Comparison of ENCODE assay signal across 8 cellular contexts in the genomic region with DNA sequence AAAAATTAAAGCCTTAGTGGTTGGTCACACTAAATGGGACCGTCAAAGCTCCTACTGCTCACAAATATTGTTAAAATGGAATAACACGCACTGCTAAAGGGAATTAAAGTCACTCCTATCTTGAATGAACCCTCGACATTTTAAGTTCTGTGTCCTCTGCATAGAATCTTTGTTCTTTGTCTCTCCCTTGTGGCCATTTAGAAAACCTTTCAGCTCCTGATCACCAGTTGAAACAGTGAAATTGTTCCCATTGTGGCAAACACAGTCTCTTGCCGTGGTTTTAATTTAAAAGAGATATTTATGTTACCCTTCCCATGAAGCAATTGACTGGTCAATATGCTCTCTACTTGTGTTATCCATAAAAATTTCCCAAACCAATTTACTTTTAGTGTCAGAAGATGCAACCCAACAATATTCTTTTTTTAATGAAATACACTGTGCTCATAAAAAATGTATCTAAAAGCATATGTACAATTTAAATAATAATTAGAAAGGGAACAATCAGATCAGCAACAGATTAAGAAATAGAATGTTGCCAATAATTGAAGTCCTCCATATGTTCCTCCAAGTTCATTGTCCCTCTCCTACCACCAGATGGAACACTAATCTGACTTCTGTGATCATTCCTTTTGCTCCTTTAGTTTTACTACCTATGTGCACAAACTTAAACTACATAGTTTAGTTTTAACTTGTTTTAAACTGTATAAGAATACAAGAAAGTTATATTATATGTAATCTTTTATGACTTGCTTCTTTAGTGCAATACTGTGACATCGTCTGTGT. TPM values are rescaled to one million over a fixed set of nuclear protein-coding genes. Genes with fewer than 3 reads are reported as not detected.
DNase-seq lines count a peak whose midpoint lies in the region; ATAC-seq and TF ChIP-seq lines count a peak whose summit lies in the region.
"Not testable (repeated sequence)": the region's sequence is repeated elsewhere in the genome, so short reads cannot be mapped to it uniquely, and the experiment has no call there.

No MANE protein-coding gene starts in this region.

- not testable (repeated sequence) for H3K27ac ChIP-seq in left ventricle myocardium inferior (replicated peaks)

- ATAC-seq in GM18499 (IDR thresholded peaks at IDR 0.05; ENCODE audit: insufficient read depth, unreplicated experiment) (peak; percentile 57), HG02623 (IDR thresholded peaks at IDR 0.05; ENCODE audit: unreplicated experiment) (peak; percentile 72)

- TF ChIP-seq CTCF in AG09309 (IDR thresholded peaks at IDR 0.05; ENCODE audit: control insufficient read depth, insufficient read depth, low read depth, low read length, missing control alignments) (peak; percentile 61), LNCaP clone FGC (IDR thresholded peaks at IDR 0.05; ENCODE audit: control insufficient read depth, extremely low read depth, insufficient read depth) (peak; percentile 65), left ventricle myocardium inferior (IDR thresholded peaks at IDR 0.05; ENCODE audit: borderline replicate concordance) (peak; percentile 69)

- H3K27me3 ChIP-seq in left ventricle myocardium inferior (ENCODE audit: low read depth): not testable (repeated sequence)

- not testable (repeated sequence) for H3K36me3 ChIP-seq in left ventricle myocardium inferior

- H3K4me3 ChIP-seq in AG09309 (ENCODE audit: control insufficient read depth, low read depth, low read length); LNCaP clone FGC (ENCODE audit: low read depth, low read length); left ventricle myocardium inferior: not testable (repeated sequence)

- peak; percentile 28 for DNase-seq in AG09309 (ENCODE audit: low read depth)
- DNase-seq in LNCaP clone FGC (ENCODE audit: low read depth): peak; percentile 31
- peak; percentile 59 for DNase-seq in RPMI7951 (ENCODE audit: low read depth)
- peak; percentile 21 to 69 for DNase-seq in T47D (ENCODE audit: low read depth in 1 of 2, low spot score in 1 of 2)
- not testable (repeated sequence) for DNase-seq in left ventricle myocardium inferior
- DNase-seq in pons (ENCODE audit: low spot score): peak; percentile 76

- not testable (repeated sequence) for H3K9me3 ChIP-seq in left ventricle myocardium inferior (replicated peaks)

- intact Hi-C loops in left ventricle myocardium inferior (cut with micrococcal nuclease): not testable (repeated sequence)

- not testable (repeated sequence) for H3K4me1 ChIP-seq in left ventricle myocardium inferior

- in situ Hi-C loops in T47D (cut with HindIII; ENCODE audit: low pct_unique_long_range_greater_than_20kb, low sequenced_read_pairs): not testable (repeated sequence)

RNA-seq across cellular contexts. Expression of gene CTAGE6, which starts 20.3 kb away (rescaled TPM):
- 0.12 TPM in 1 of 2 replicates, not detected in the other for total RNA-seq in RPMI7951 (2014; rRNA removed; shearing (Covaris generic))
- not detected for total RNA-seq in left ventricle myocardium inferior
